1 cellular context compared by ENCODE assay signal in the genomic region with DNA sequence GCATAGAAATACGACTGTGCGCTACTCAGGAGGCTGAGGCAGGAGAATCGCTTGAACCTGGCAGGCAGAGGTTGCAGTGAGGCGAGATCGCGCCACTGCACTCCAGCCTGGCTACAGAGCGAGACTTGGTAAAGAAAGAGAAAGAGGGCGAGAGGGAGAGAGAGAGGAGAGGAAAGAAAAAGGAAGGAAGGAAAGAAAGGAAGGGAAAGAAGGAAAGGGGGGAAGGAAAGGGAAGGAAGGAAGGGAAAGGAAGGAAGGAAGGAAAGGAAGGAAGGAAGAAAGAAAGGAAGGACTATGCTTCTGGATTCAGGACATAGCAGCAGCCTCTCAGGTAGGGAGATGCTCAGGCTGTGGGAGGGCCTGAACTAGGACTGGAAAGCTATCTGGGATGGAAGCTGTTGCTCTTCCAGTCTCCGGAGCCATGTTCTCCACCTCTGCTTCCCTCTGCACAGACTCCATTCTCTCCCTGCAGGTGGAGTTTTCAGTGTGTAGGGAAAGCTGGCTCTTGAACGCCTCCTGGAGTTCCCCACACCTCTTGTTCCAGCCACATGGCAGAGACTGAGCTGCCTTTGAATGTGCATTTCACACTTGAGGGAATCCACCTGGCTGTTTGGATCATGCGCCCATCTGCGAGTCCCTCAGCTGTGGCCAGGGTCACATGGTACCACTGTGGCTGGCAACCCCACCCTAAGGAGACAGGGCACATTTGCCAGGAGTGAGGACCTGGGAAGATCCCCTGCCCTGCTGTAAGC.
TF ChIP-seq lines count a peak whose summit lies in the region.

No MANE protein-coding gene starts in this region.

TF ChIP-seq in IMR-90, 13 proteins besides CTCF, POLR2A, EP300 and RAD21:
- TF ChIP-seq, protein P1, sequence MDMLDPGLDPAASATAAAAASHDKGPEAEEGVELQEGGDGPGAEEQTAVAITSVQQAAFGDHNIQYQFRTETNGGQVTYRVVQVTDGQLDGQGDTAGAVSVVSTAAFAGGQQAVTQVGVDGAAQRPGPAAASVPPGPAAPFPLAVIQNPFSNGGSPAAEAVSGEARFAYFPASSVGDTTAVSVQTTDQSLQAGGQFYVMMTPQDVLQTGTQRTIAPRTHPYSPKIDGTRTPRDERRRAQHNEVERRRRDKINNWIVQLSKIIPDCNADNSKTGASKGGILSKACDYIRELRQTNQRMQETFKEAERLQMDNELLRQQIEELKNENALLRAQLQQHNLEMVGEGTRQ (IDR thresholded peaks at IDR 0.05; ENCODE audit: low read depth, low read length), result no peak
